Comparison of ENCODE assay signal across 1 cellular context in genomic region chr5:154860123-154860522, GRCh38.
TF ChIP-seq lines count a peak whose summit lies in the region.

No MANE protein-coding gene starts in this region.

TF ChIP-seq in K562, 482 proteins besides CTCF, POLR2A, EP300 and RAD21 (continued from another document):
- TF ChIP-seq GMEB1 (CRISPR knock-in tag; IDR thresholded peaks at IDR 0.05) (no peak), TEAD1 (CRISPR knock-in tag; IDR thresholded peaks at IDR 0.05) (peak in 1 of 2 experiments; percentile 52; a peak in 1 of 4 replicates)
